Comparison of ENCODE assay signal across 19 cellular contexts in genomic region chr21:46662367-46662654, GRCh38.
"Had no signal": no experiment of that assay in that cellular context is flagged by ENCODE, and none has a peak within 500 bp of the region (broad histone marks: within the 10 kb centered on the region; RNA-seq: fewer than 3 reads in every experiment).

No MANE protein-coding gene starts in this region.

- H3K27ac Mint-ChIP-seq: activated naive CD4-positive, alpha-beta T cell treated with anti-CD3 and anti-CD28 coated beads, Interleukin-2, amount 10 ng/mL, durations not matched to agents 7 days and 5 days; activated naive CD8-positive, alpha-beta T cell treated with anti-CD3 and anti-CD28 coated beads, Interleukin-2, amount 50 U/mL, for 24 hours; stimulated activated naive CD8-positive, alpha-beta T cell treated with anti-CD3 and anti-CD28 coated beads, Interleukin-15, Interleukin-2, amounts not matched to agents 100 ng/mL and 50 ng/mL, for 24 hours; T-helper 1 cell treated with Interleukin-12 subunit alpha and Interleukin-12 subunit beta and Interleukin-4 antibody, amounts not matched to agents 30 μg/mL and 1 μg/mL, for 36 hours had no signal

- H3K27me3 Mint-ChIP-seq: activated naive CD8-positive, alpha-beta T cell treated with anti-CD3 and anti-CD28 coated beads, Interleukin-2, amount 50 U/mL, for 24 hours; naive thymus-derived CD8-positive, alpha-beta T cell; stimulated activated naive CD8-positive, alpha-beta T cell treated with anti-CD3 and anti-CD28 coated beads, Interleukin-15, Interleukin-2, amounts not matched to agents 100 ng/mL and 50 ng/mL, for 24 hours had no signal

- H3K27me3 ChIP-seq: testis had no signal

- H3K9me3 ChIP-seq: gastrocnemius medialis, heart left ventricle, testis, upper lobe of left lung had no signal

- DNase-seq: activated CD8-positive, alpha-beta memory T cell treated with anti-CD3 and anti-CD28 coated beads for 24 hours; activated CD8-positive, alpha-beta memory T cell treated with anti-CD3 and anti-CD28 coated beads, Interleukin-2, amount 50 U/mL, for 48 hours; activated effector memory CD4-positive, alpha-beta T cell treated with Interleukin-2 at 50 U/mL for 16 hours; activated naive CD4-positive, alpha-beta T cell treated with anti-CD3 and anti-CD28 coated beads, Interleukin-2, amount 10 ng/mL, durations not matched to agents 7 days and 5 days; activated naive CD8-positive, alpha-beta T cell treated with anti-CD3 and anti-CD28 coated beads, Interleukin-2, amount 50 U/mL, for 24 hours; activated T-cell treated with anti-CD3 and anti-CD28 coated beads, Interleukin-2, amount 50 U/mL, for 48 hours; effector CD4-positive, alpha-beta T cell; gastrocnemius medialis; heart left ventricle; kidney glomerular epithelial cell; mesendoderm; naive thymus-derived CD8-positive, alpha-beta T cell; nucleus accumbens; stimulated activated CD4-positive, alpha-beta T cell treated with anti-CD3 and anti-CD28 coated beads, Interleukin-2, amount 100 ng/mL, for 24 hours; testis had no signal

- H3K27ac ChIP-seq: gastrocnemius medialis, testis had no signal

- ATAC-seq: activated CD4-positive, CD25-positive, alpha-beta regulatory T cell treated with anti-CD3 and anti-CD28 coated beads, Interleukin-2, amount 50 U/mL, for 24 hours; activated naive CD8-positive, alpha-beta T cell treated with anti-CD3 and anti-CD28 coated beads, Interleukin-2, amount 50 U/mL, for 24 hours; gastrocnemius medialis had no signal

- H3K9me3 Mint-ChIP-seq: activated naive CD4-positive, alpha-beta T cell treated with anti-CD3 and anti-CD28 coated beads, Interleukin-2, amount 10 ng/mL, durations not matched to agents 7 days and 5 days; activated naive CD8-positive, alpha-beta T cell treated with anti-CD3 and anti-CD28 coated beads, Interleukin-2, amount 50 U/mL, for 24 hours; stimulated activated naive CD8-positive, alpha-beta T cell treated with anti-CD3 and anti-CD28 coated beads, Interleukin-15, Interleukin-2, amounts not matched to agents 100 ng/mL and 50 ng/mL, for 24 hours; T-helper 1 cell treated with Interleukin-12 subunit alpha and Interleukin-12 subunit beta and Interleukin-4 antibody, amounts not matched to agents 30 μg/mL and 1 μg/mL, for 36 hours had no signal

- H3K4me3 Mint-ChIP-seq: activated naive CD4-positive, alpha-beta T cell treated with anti-CD3 and anti-CD28 coated beads, Interleukin-2, amount 10 ng/mL, durations not matched to agents 7 days and 5 days; activated naive CD8-positive, alpha-beta T cell treated with anti-CD3 and anti-CD28 coated beads, Interleukin-2, amount 50 U/mL, for 24 hours; stimulated activated naive CD8-positive, alpha-beta T cell treated with anti-CD3 and anti-CD28 coated beads, Interleukin-15, Interleukin-2, amounts not matched to agents 100 ng/mL and 50 ng/mL, for 24 hours; T-helper 1 cell treated with Interleukin-12 subunit alpha and Interleukin-12 subunit beta and Interleukin-4 antibody, amounts not matched to agents 30 μg/mL and 1 μg/mL, for 36 hours had no signal
